ENCODE assay signal across 22 cellular contexts in genomic region chr7:23810099-23810498, GRCh38.
"Had no signal": no experiment of that assay in that cellular context is flagged by ENCODE, and none has a peak within 500 bp of the region (broad histone marks: within the 10 kb centered on the region; RNA-seq: fewer than 3 reads in every experiment).

No MANE protein-coding gene starts in this region.

- H3K27ac ChIP-seq: coronary artery, dorsolateral prefrontal cortex, esophagus muscularis mucosa, foreskin keratinocyte, gastroesophageal sphincter, heart left ventricle, hepatocyte, left lung, lower lobe of right lung had no signal

- H3K79me2 ChIP-seq: hepatocyte had no signal

- ATAC-seq: foreskin keratinocyte; gastroesophageal sphincter; heart left ventricle; left cardiac atrium; left lung; left ventricle myocardium superior; lower lobe of right lung; mucosa of descending colon; naive thymus-derived CD8-positive, alpha-beta T cell had no signal

- H3K27me3 ChIP-seq: dorsolateral prefrontal cortex, esophagus muscularis mucosa, foreskin keratinocyte, gastroesophageal sphincter, heart left ventricle, hepatocyte, left lung had no signal

- H3K4me3 ChIP-seq: coronary artery, dorsolateral prefrontal cortex, esophagus muscularis mucosa, gastroesophageal sphincter, heart left ventricle, hepatocyte, left lung, lower lobe of right lung, mucosa of descending colon had no signal

- H3K36me3 ChIP-seq: esophagus muscularis mucosa, gastroesophageal sphincter, heart left ventricle, left lung, lower lobe of right lung had no signal

- H2AFZ ChIP-seq: hepatocyte had no signal

- H3K4me2 ChIP-seq: hepatocyte had no signal

- FAIRE-seq: endothelial cell of umbilical vein, keratinocyte had no signal

- H3K4me1 ChIP-seq: esophagus muscularis mucosa, foreskin keratinocyte, gastroesophageal sphincter, heart left ventricle, left lung, lower lobe of right lung had no signal

- DNase-seq: dermis blood vessel endothelial cell; dorsolateral prefrontal cortex; effector CD4-positive, alpha-beta T cell; effector memory CD4-positive, alpha-beta T cell; foreskin keratinocyte; heart left ventricle; hypothalamus; immature natural killer cell; left cardiac atrium; left lung; left ventricle myocardium superior; lower lobe of right lung; mesenchymal stem cell; mucosa of descending colon; naive B cell; naive thymus-derived CD8-positive, alpha-beta T cell had no signal
